ENCODE assay signal across 25 cellular contexts in the genomic region with DNA sequence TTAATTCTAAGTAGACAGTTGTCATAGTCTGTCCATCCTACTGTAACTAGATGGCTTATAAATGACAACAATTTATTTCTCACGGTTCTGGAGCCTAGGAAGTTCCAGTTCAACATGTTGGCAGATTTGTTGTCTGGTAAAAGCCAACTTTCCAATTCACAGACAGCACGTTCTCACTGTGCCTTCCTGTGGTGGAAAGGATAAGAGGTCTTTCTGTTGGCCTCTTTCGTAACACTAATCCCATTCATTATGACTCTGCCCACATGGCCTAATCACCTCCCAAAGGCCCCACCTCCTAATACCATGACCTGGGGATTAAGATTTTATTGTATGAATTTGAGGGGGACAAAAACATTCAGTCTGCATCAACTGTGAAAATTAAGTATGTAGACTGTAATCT.
"Had no signal": no experiment of that assay in that cellular context is flagged by ENCODE, and none has a peak within 500 bp of the region (broad histone marks: within the 10 kb centered on the region; RNA-seq: fewer than 3 reads in every experiment).

No MANE protein-coding gene starts in this region.

- H3K27me3 ChIP-seq: SJSA1 had no signal

- ATAC-seq: activated T-cell treated with anti-CD3 and anti-CD28 coated beads, Interleukin-2, amount 50 U/mL, for 4 hours; activated T-helper 17 cell treated with anti-CD3 and anti-CD28 coated beads, Interleukin-2, amount 50 U/mL, for 72 hours; PC-3; WTC11 had no signal

- H3K4me3 ChIP-seq: SJSA1 had no signal

- H3K27ac ChIP-seq: SJSA1 had no signal

- H3K9me3 Mint-ChIP-seq: activated naive CD4-positive, alpha-beta T cell treated with anti-CD3 and anti-CD28 coated beads, Interleukin-2, amount 10 ng/mL, durations not matched to agents 7 days and 5 days had no signal

- H3K4me1 Mint-ChIP-seq: activated CD4-positive, alpha-beta T cell treated with anti-CD3 and anti-CD28 coated beads, Interleukin-2, amount 10 ng/mL, durations not matched to agents 24 days and 14 days; activated naive CD4-positive, alpha-beta T cell treated with anti-CD3 and anti-CD28 coated beads, Interleukin-2, amount 10 ng/mL, durations not matched to agents 7 days and 5 days; activated naive CD8-positive, alpha-beta T cell treated with anti-CD3 and anti-CD28 coated beads for 36 hours; activated T-helper 17 cell treated with anti-CD3 and anti-CD28 coated beads, Interleukin-2, amount 50 U/mL, for 72 hours had no signal

- H3K36me3 ChIP-seq: SJSA1 had no signal

- H3K4me1 ChIP-seq: SJSA1 had no signal

- H3K36me3 Mint-ChIP-seq: activated CD4-positive, alpha-beta memory T cell treated with anti-CD3 and anti-CD28 coated beads for 36 hours; activated naive CD4-positive, alpha-beta T cell treated with anti-CD3 and anti-CD28 coated beads, Interleukin-2, amount 10 ng/mL, durations not matched to agents 7 days and 5 days; activated naive CD8-positive, alpha-beta T cell treated with anti-CD3 and anti-CD28 coated beads for 36 hours had no signal

- H3K4me3 Mint-ChIP-seq: activated CD4-positive, alpha-beta memory T cell treated with anti-CD3 and anti-CD28 coated beads for 36 hours; activated CD4-positive, alpha-beta T cell treated with anti-CD3 and anti-CD28 coated beads, Interleukin-2, amount 10 ng/mL, durations not matched to agents 24 days and 14 days; activated naive CD4-positive, alpha-beta T cell treated with anti-CD3 and anti-CD28 coated beads, Interleukin-2, amount 10 ng/mL, durations not matched to agents 7 days and 5 days; activated naive CD8-positive, alpha-beta T cell treated with anti-CD3 and anti-CD28 coated beads for 36 hours; activated T-cell treated with anti-CD3 and anti-CD28 coated beads, Interleukin-2, amount 50 U/mL, for 4 hours; activated T-helper 17 cell treated with anti-CD3 and anti-CD28 coated beads, Interleukin-2, amount 50 U/mL, for 72 hours; T-helper 1 cell treated with Interleukin-12 subunit alpha and Interleukin-12 subunit beta and Interleukin-4 antibody, amounts not matched to agents 30 μg/mL and 1 μg/mL, for 36 hours; WTC11 had no signal

- H3K27me3 Mint-ChIP-seq: activated CD4-positive, alpha-beta memory T cell treated with anti-CD3 and anti-CD28 coated beads for 36 hours; activated CD4-positive, alpha-beta T cell treated with anti-CD3 and anti-CD28 coated beads, Interleukin-2, amount 10 ng/mL, durations not matched to agents 24 days and 14 days; activated naive CD4-positive, alpha-beta T cell treated with anti-CD3 and anti-CD28 coated beads, Interleukin-2, amount 10 ng/mL, durations not matched to agents 7 days and 5 days; activated naive CD8-positive, alpha-beta T cell treated with anti-CD3 and anti-CD28 coated beads for 36 hours; activated T-helper 17 cell treated with anti-CD3 and anti-CD28 coated beads, Interleukin-2, amount 50 U/mL, for 72 hours had no signal

- DNase-seq: activated CD4-positive, alpha-beta memory T cell treated with anti-CD3 and anti-CD28 coated beads for 36 hours; activated CD4-positive, alpha-beta T cell treated with anti-CD3 and anti-CD28 coated beads for 1 hour; activated CD4-positive, alpha-beta T cell treated with anti-CD3 and anti-CD28 coated beads, Interleukin-2, amount 10 ng/mL, durations not matched to agents 24 days and 14 days; activated CD8-positive, alpha-beta memory T cell treated with anti-CD3 and anti-CD28 coated beads for 24 hours; activated gamma-delta T cell; activated naive CD4-positive, alpha-beta T cell treated with anti-CD3 and anti-CD28 coated beads, Interleukin-2, amount 10 ng/mL, durations not matched to agents 7 days and 5 days; activated naive CD8-positive, alpha-beta T cell treated with anti-CD3 and anti-CD28 coated beads for 36 hours; activated T-cell treated with anti-CD3 and anti-CD28 coated beads, Interleukin-2, amount 50 U/mL, for 4 hours; anterior cingulate cortex; KG1; NCI-H1092 treated with DMSO at 0.1 percent for 48 hours; NCI-H1417 treated with DMSO at 0.1 percent for 48 hours; NCI-H1694; NCI-H2029; NCI-H2107; NCI-H2171 treated with DMSO at 0.1 percent for 48 hours; NCI-H345; NCI-H510A; NCI-H526 treated with DMSO at 0.1 percent for 48 hours; PC-3; SHP77 had no signal

- H3K27ac Mint-ChIP-seq: activated CD4-positive, alpha-beta memory T cell treated with anti-CD3 and anti-CD28 coated beads for 36 hours; activated CD4-positive, alpha-beta T cell treated with anti-CD3 and anti-CD28 coated beads, Interleukin-2, amount 10 ng/mL, durations not matched to agents 24 days and 14 days; activated naive CD4-positive, alpha-beta T cell treated with anti-CD3 and anti-CD28 coated beads, Interleukin-2, amount 10 ng/mL, durations not matched to agents 7 days and 5 days; activated naive CD8-positive, alpha-beta T cell treated with anti-CD3 and anti-CD28 coated beads for 36 hours; activated T-helper 17 cell treated with anti-CD3 and anti-CD28 coated beads, Interleukin-2, amount 50 U/mL, for 72 hours; T-helper 1 cell treated with Interleukin-12 subunit alpha and Interleukin-12 subunit beta and Interleukin-4 antibody, amounts not matched to agents 30 μg/mL and 1 μg/mL, for 36 hours; WTC11 had no signal
